Comparison of ENCODE assay signal across 24 cellular contexts in the genomic region with DNA sequence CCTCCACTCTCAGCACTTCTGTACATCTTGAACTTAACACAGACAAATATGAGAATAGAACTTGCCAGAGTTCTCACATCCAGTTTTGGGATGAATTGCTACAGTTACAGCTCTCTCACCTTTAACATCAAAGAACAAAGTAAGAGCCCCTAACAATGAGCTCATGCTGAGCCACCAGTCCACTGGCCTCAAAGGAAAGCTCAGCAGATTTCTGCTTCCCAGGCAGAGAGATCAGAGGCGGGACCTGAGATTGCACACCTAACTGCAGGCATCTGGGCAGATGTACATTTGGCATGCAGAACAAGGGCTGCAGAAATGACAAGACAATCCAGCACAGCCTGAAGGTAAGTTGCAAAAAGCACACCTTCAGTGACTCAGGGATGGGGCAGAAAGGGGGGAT.
"Had no signal": no experiment of that assay in that cellular context is flagged by ENCODE, and none has a peak within 500 bp of the region (broad histone marks: within the 10 kb centered on the region; RNA-seq: fewer than 3 reads in every experiment).

No MANE protein-coding gene starts in this region.

- DNase-seq: activated B cell treated with CpG ODN at 0.5 μM for 24 hours; activated CD4-positive, alpha-beta T cell treated with anti-CD3 and anti-CD28 coated beads for 1 hour; activated CD4-positive, alpha-beta T cell treated with anti-CD3 and anti-CD28 coated beads, Interleukin-2, amount 10 ng/mL, durations not matched to agents 24 days and 14 days; activated CD4-positive, alpha-beta T cell treated with anti-CD3 and anti-CD28 coated beads, Interleukin-2, amount 50 U/mL, for 48 hours; activated CD8-positive, alpha-beta memory T cell treated with anti-CD3 and anti-CD28 coated beads, Interleukin-2, amount 10 ng/mL, durations not matched to agents 7 days and 5 days; activated effector memory CD4-positive, alpha-beta T cell treated with Interleukin-2 at 50 U/mL for 16 hours; activated naive CD4-positive, alpha-beta T cell treated with Interleukin-2 at 50 U/mL for 16 hours; activated naive CD8-positive, alpha-beta T cell treated with anti-CD3 and anti-CD28 coated beads, Interleukin-2, amount 50 U/mL, for 24 hours; activated T-cell treated with anti-CD3 and anti-CD28 coated beads, Interleukin-2, amount 50 U/mL, for 24 hours; amniotic stem cell; body of pancreas; central memory CD4-positive, alpha-beta T cell; NCI-H1048; NCI-H146; NCI-H187 treated with DMSO at 0.1 percent for 48 hours; NCI-H2081 treated with DMSO at 0.1 percent for 48 hours; NCI-H446; NCI-H524; PC-9; SHP77 treated with DMSO at 0.1 percent for 48 hours; T-helper 17 cell; T-helper 9 cell had no signal

- H3K36me3 ChIP-seq: ascending aorta had no signal

- ATAC-seq: activated CD8-positive, alpha-beta memory T cell treated with anti-CD3 and anti-CD28 coated beads, Interleukin-2, amount 10 ng/mL, durations not matched to agents 7 days and 5 days; activated naive CD4-positive, alpha-beta T cell treated with anti-CD3 and anti-CD28 coated beads, Interleukin-2, amount 50 U/mL, for 72 hours; activated naive CD8-positive, alpha-beta T cell treated with anti-CD3 and anti-CD28 coated beads, Interleukin-2, amount 50 U/mL, for 24 hours; body of pancreas; T-helper 17 cell had no signal

- H3K27ac ChIP-seq: ascending aorta, body of pancreas, PC-9 had no signal

- H3K4me2 ChIP-seq: PC-9 had no signal

- H3K27me3 ChIP-seq: ascending aorta, body of pancreas had no signal

- H3K9me3 ChIP-seq: ascending aorta, body of pancreas had no signal

- H2AFZ ChIP-seq: PC-9 had no signal

- H3K4me3 ChIP-seq: ascending aorta, body of pancreas, PC-9 had no signal

- H3K4me1 ChIP-seq: ascending aorta, body of pancreas had no signal
